10 cellular contexts compared by ENCODE assay signal in the genomic region with DNA sequence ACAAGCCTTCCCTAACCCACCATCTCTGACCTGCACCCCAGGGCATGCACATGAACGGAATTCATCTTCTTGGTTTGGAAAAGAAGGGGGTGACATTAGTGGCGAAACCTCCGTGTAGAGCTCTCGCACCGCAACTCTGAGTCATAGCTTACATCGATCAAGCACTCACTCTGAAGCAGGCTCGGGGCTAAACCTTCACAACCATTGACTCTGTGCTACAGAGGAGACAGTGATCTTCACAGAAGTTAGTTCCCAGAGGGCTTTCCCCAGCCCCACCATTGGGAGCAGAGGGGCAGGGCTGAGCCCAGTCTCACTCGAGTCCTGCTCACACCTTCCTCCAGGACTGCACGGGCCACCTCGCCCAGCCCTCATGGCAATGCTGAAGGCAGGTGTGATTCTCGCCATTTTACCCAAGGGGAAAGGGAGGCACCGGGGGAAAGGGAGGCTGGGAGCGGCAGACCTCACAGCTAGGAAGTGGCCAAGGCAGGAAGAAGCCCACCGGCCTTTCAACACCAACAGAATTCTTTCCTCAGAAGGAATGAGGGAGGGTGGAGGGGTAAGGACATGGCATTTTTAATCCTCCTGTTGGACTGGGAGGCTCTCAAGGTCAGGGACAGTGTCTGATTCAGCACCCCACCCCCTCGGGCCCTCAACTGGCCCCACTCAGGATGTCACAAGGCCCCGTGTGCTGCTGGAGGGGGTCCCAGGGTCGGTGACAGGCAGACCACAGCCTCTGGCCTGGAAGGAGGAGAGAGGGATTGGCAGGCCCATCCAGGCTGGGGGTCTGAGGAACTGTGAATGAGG. TPM values are rescaled to one million over a fixed set of nuclear protein-coding genes. Genes with fewer than 3 reads are reported as not detected.
DNase-seq lines count a peak whose midpoint lies in the region; ATAC-seq and TF ChIP-seq lines count a peak whose summit lies in the region.
"Had no signal": no experiment of that assay in that cellular context is flagged by ENCODE, and none has a peak within 500 bp of the region (broad histone marks: within the 10 kb centered on the region; RNA-seq: fewer than 3 reads in every experiment).

No MANE protein-coding gene starts in this region.

- DNase-seq in HPDE6-E6E7 (ENCODE audit: extremely low spot score) (peak; percentile 17), adipocyte (ENCODE audit: low read depth) (peak; percentile 86), islet precursor cell (peak; percentile 92), BE2C (no peak), HAP-1 (ENCODE audit: low spot score in 2 of 2) (no peak)
- DNase-seq: NCI-H748 treated with DMSO at 0.1 percent for 48 hours had no signal

- in situ Hi-C loops in HAP-1 (cut with MboI; ENCODE audit: low sequenced_read_pairs): no loop called here

- H3K27me3 ChIP-seq in adipocyte (replicated peaks; ENCODE audit: control insufficient read depth, insufficient read depth, low read length): no peaks in the 10 kb centered on the region
- H3K27me3 ChIP-seq in subcutaneous abdominal adipose tissue (ENCODE audit: control insufficient read depth in 5 of 5, insufficient read depth in 4 of 5, low read length in 5 of 5): peaks cover 0 to 3% (median 0%) of the 10 kb centered on the region in 5 donors
- H3K27me3 ChIP-seq in BE2C: no peaks in the 10 kb centered on the region
- H3K27me3 ChIP-seq in HAP-1 (ENCODE audit: low read depth): no peaks in the 10 kb centered on the region

- peak overlapping the region; percentile 97 for H3K27ac ChIP-seq in subcutaneous abdominal adipose tissue (ENCODE audit: low read depth, low read length)
- H3K27ac ChIP-seq: VCaP had no signal

- H3K36me3 ChIP-seq in adipocyte (ENCODE audit: control insufficient read depth, insufficient read depth, low read length, severe bottlenecking) (peaks cover 5% of the 10 kb centered on the region), subcutaneous abdominal adipose tissue (ENCODE audit: control insufficient read depth in 5 of 5, insufficient read depth in 5 of 5, low read length in 5 of 5) (peaks cover 0 to 9% (median 2%) of the 10 kb centered on the region in 5 donors), BE2C (no peaks in the 10 kb centered on the region), HAP-1 (replicated peaks) (no peaks in the 10 kb centered on the region)

- peak overlapping the region; percentile 97 for H3K9ac ChIP-seq in adipocyte (ENCODE audit: low read length)
- peak overlapping the region in 1 of 5 donors; percentile 19 for H3K9ac ChIP-seq in subcutaneous abdominal adipose tissue (ENCODE audit: low read length in 5 of 5)

- no peak for ATAC-seq in HG03196 (IDR thresholded peaks at IDR 0.05; ENCODE audit: unreplicated experiment)
- ATAC-seq in activated CD4-positive, CD25-positive, alpha-beta regulatory T cell treated with anti-CD3 and anti-CD28 coated beads, Interleukin-2, amount 50 U/mL, for 24 hours: no peak

- H3K9me3 ChIP-seq in adipocyte (ENCODE audit: control insufficient read depth, low read length) (no peaks in the 10 kb centered on the region), subcutaneous abdominal adipose tissue (ENCODE audit: control insufficient read depth in 5 of 5, low read length in 5 of 5) (no peaks in the 10 kb centered on the region), BE2C (no peaks in the 10 kb centered on the region), HAP-1 (no peaks in the 10 kb centered on the region)

- H3K4me1 ChIP-seq in adipocyte (ENCODE audit: control insufficient read depth, insufficient read depth, low read length) (peaks cover 65% of the 10 kb centered on the region), subcutaneous abdominal adipose tissue (ENCODE audit: control insufficient read depth in 5 of 5, insufficient read depth in 5 of 5, low read length in 5 of 5) (peaks cover 10 to 56% (median 54%) of the 10 kb centered on the region in 5 donors), BE2C (peaks cover 14% of the 10 kb centered on the region), HAP-1 (no peaks in the 10 kb centered on the region)

- H3K4me3 ChIP-seq in adipocyte (ENCODE audit: low read length) (no peak overlapping the region), subcutaneous abdominal adipose tissue (ENCODE audit: low read depth in 1 of 5, low read length in 5 of 5) (no peak overlapping the region), BE2C (ENCODE audit: low read depth, low read length) (no peak overlapping the region), HAP-1 (no peak overlapping the region)

- no peak for TF ChIP-seq CTCF in BE2C (IDR thresholded peaks at IDR 0.05; ENCODE audit: low read depth, low read length)

RNA-seq across cellular contexts. Expression of gene IL17B, which starts 25.9 kb away (rescaled TPM):
- polyA plus RNA-seq in BE2C (2012; ENCODE audit: insufficient read depth, insufficient read length, low read depth): 1.1 TPM

RNA-seq across cellular contexts. Expression of gene PCYOX1L, which starts 47.1 kb away (rescaled TPM):
- polyA plus RNA-seq in BE2C (2012; ENCODE audit: insufficient read depth, insufficient read length, low read depth): 65.1 TPM

RNA-seq across cellular contexts. Expression of gene GRPEL2, which starts 59.6 kb away (rescaled TPM):
- polyA plus RNA-seq in BE2C (2012; ENCODE audit: insufficient read depth, insufficient read length, low read depth): 13.0 TPM

Comparison
In these comparisons a context has a peak if more than half of its experiments do, and no peak if none do; other contexts are left out.
1. DNase-seq: peak in HPDE6-E6E7 (single experiment), adipocyte (single experiment) and islet precursor cell (single experiment); none in BE2C (single experiment) and HAP-1 (0 of 2).